8 cellular contexts compared by ENCODE assay signal in genomic region chr16:22189473-22190168, GRCh38. TPM values are rescaled to one million over a fixed set of nuclear protein-coding genes. Genes with fewer than 3 reads are reported as not detected.
DNase-seq lines count a peak whose midpoint lies in the region; ATAC-seq and TF ChIP-seq lines count a peak whose summit lies in the region.

No MANE protein-coding gene starts in this region.

- intact Hi-C loops in ovary (cut with DNase I), result loop anchor here (5.0 to 10.0 kb wide), 3 partner anchors 115 to 187 kb away; partner anchors contain the start of genes PDZD9 (in 2 of the 4) and MOSMO (in 1 of the 4)

- no peak for TF ChIP-seq EP300 in ovary (IDR thresholded peaks at IDR 0.05)

- no peaks in the 10 kb centered on the region for H3K36me3 Mint-ChIP-seq in activated T-cell treated with anti-CD3 and anti-CD28 coated beads, Interleukin-2, amount 50 U/mL, for 24 hours (ENCODE audit: low read depth)
- H3K36me3 Mint-ChIP-seq in type B pancreatic cell, result no peaks in the 10 kb centered on the region

- H3K27me3 Mint-ChIP-seq in activated T-cell treated with anti-CD3 and anti-CD28 coated beads, Interleukin-2, amount 50 U/mL, for 24 hours, result no peaks in the 10 kb centered on the region
- H3K27me3 Mint-ChIP-seq in type B pancreatic cell, result peaks cover under 1% of the 10 kb centered on the region

- peak overlapping the region; percentile 43 to 94 for H3K27ac ChIP-seq in ovary

- 3 to 5% (median 4%) methylated on average over 27 of the region's 27 CpGs for WGBS in ovary, 3 donors

- no peaks in the 10 kb centered on the region for H3K36me3 ChIP-seq in ovary

- H3K4me1 Mint-ChIP-seq in activated T-cell treated with anti-CD3 and anti-CD28 coated beads, Interleukin-2, amount 50 U/mL, for 24 hours (ENCODE audit: low read depth), result peaks cover 53% of the 10 kb centered on the region
- peaks cover 26% of the 10 kb centered on the region for H3K4me1 Mint-ChIP-seq in type B pancreatic cell (ENCODE audit: unreplicated experiment)

- H3K4me3 Mint-ChIP-seq in activated T-cell treated with anti-CD3 and anti-CD28 coated beads, Interleukin-2, amount 50 U/mL, for 24 hours, result peak overlapping the region; percentile 83
- peak overlapping the region; percentile 98 for H3K4me3 Mint-ChIP-seq in type B pancreatic cell

- no peaks in the 10 kb centered on the region for H3K9me3 ChIP-seq in ovary

- DNase-seq in AG20443 (ENCODE audit: low spot score), result peak; percentile 12
- DNase-seq in NB4 (ENCODE audit: low read depth), result no peak
- DNase-seq in activated T-cell treated with anti-CD3 and anti-CD28 coated beads, Interleukin-2, amount 50 U/mL, for 24 hours, result no peak
- peak; percentile 62 for DNase-seq in fibroblast of mammary gland (ENCODE audit: low read depth)
- peak; percentile 60 to 81 (median 73) for DNase-seq in ovary
- DNase-seq in type B pancreatic cell (ENCODE audit: extremely low spot score, unreplicated experiment), result no peak
- no peak for DNase-seq in iPS-NIHi11 (ENCODE audit: low spot score)

- H3K27me3 ChIP-seq in ovary, result no peaks in the 10 kb centered on the region

- TF ChIP-seq CTCF in NB4 (IDR thresholded peaks at IDR 0.05; ENCODE audit: low read depth, low read length), result no peak
- no peak for TF ChIP-seq CTCF in fibroblast of mammary gland (conservative IDR thresholded peaks at IDR 0.05; ENCODE audit: control insufficient read depth, insufficient read depth, low read depth, low read length)
- no peak for TF ChIP-seq CTCF in ovary (IDR thresholded peaks at IDR 0.05)
- TF ChIP-seq CTCF in type B pancreatic cell (conservative IDR thresholded peaks at IDR 0.05), result no peak

- H3K27ac Mint-ChIP-seq in activated T-cell treated with anti-CD3 and anti-CD28 coated beads, Interleukin-2, amount 50 U/mL, for 24 hours, result peak overlapping the region; percentile 100
- H3K27ac Mint-ChIP-seq in type B pancreatic cell, result peak overlapping the region; percentile 99

- no peak for TF ChIP-seq POLR2A in NB4 (IDR thresholded peaks at IDR 0.05; ENCODE audit: extremely low read depth, insufficient read length)
- TF ChIP-seq POLR2A in ovary (IDR thresholded peaks at IDR 0.05), result no peak

- ATAC-seq in GM19351 (IDR thresholded peaks at IDR 0.05; ENCODE audit: unreplicated experiment), result peak; percentile 15

- H3K9me3 Mint-ChIP-seq in activated T-cell treated with anti-CD3 and anti-CD28 coated beads, Interleukin-2, amount 50 U/mL, for 24 hours, result peaks cover 5% of the 10 kb centered on the region
- no peaks in the 10 kb centered on the region for H3K9me3 Mint-ChIP-seq in type B pancreatic cell

- H3K4me3 ChIP-seq in NB4 (ENCODE audit: low read depth, low read length), result peak overlapping the region; percentile 49
- peak overlapping the region; percentile 43 for H3K4me3 ChIP-seq in fibroblast of mammary gland (ENCODE audit: control insufficient read depth, low read depth, low read length)
- H3K4me3 ChIP-seq in ovary, result peak overlapping the region; percentile 81

- peaks cover 5% of the 10 kb centered on the region for H3K4me1 ChIP-seq in ovary (ENCODE audit: insufficient read depth)

RNA-seq across cellular contexts. Expression of gene EEF2K, which starts 16.5 kb away (rescaled TPM):
- 10 to 100 TPM in 6 of 7 donors, 1 to 10 TPM in 1; 8.1 to 37.6 (median 28.0) TPM for total RNA-seq in ovary
- 10 to 100 TPM in 1 of 2 donors, 1 to 10 TPM in 1; 8.4 to 18.8 TPM for polyA plus RNA-seq in ovary
- 16.2 and 22.5 TPM in 2 replicates for total RNA-seq in type B pancreatic cell (ENCODE audit: low replicate concordance)

RNA-seq across cellular contexts. Expression of gene SDR42E2, which starts 27.3 kb away (rescaled TPM):
- total RNA-seq in ovary (1 to 10 TPM in 1 of 7 donors, under 1 TPM in 4, not detected in 2; 0.15 to 1.1 (median 0.25) TPM), type B pancreatic cell (ENCODE audit: low replicate concordance) (0.19 TPM in 1 of 2 replicates, not detected in the other)
- polyA plus RNA-seq in ovary, result under 1 TPM in 1 of 2 donors, not detected in 1; 0.05 TPM

Comparison
In these comparisons a context has a peak if more than half of its experiments do, and no peak if none do; other contexts are left out.
1. DNase-seq: peak in AG20443 (single experiment), fibroblast of mammary gland (single experiment) and ovary (5 of 5); none in NB4 (single experiment), activated T-cell treated with anti-CD3 and anti-CD28 coated beads, Interleukin-2, amount 50 U/mL, for 24 hours (single experiment), type B pancreatic cell (single experiment) and iPS-NIHi11 (single experiment).
2. Peak in every context shown above with its lines, with median percentiles within 50 percentile points of each other: H3K4me3 ChIP-seq.